ENCODE assay signal across 8 cellular contexts in genomic region chr11:62575156-62575555, GRCh38. TPM values are rescaled to one million over a fixed set of nuclear protein-coding genes. Genes with fewer than 3 reads are reported as not detected.
DNase-seq lines count a peak whose midpoint lies in the region; ATAC-seq and TF ChIP-seq lines count a peak whose summit lies in the region.

No MANE protein-coding gene starts in this region.

- DNase-seq in GM12865 (ENCODE audit: low read depth) (no peak), SK-N-MC (ENCODE audit: low read depth, low spot score) (no peak), glutamatergic neuron (no peak), retinal pigment epithelial cell (ENCODE audit: low read depth) (no peak), SKM-1 (lab: John Stamatoyannopoulos, UW; ENCODE audit: unreplicated experiment) (no peak)

- no peak for ATAC-seq in GM21515 (IDR thresholded peaks at IDR 0.05; ENCODE audit: unreplicated experiment)
- ATAC-seq in GM19035 (IDR thresholded peaks at IDR 0.05; ENCODE audit: unreplicated experiment), result no peak
- ATAC-seq in GM19397 (IDR thresholded peaks at IDR 0.05; ENCODE audit: unreplicated experiment), result no peak

- TF ChIP-seq CTCF in GM12865 (IDR thresholded peaks at IDR 0.05; ENCODE audit: insufficient read depth, low read depth, low read length, missing control alignments) (no peak), glutamatergic neuron (IDR thresholded peaks at IDR 0.05; ENCODE audit: partially characterized antibody, unreplicated experiment) (no peak), retinal pigment epithelial cell (conservative IDR thresholded peaks at IDR 0.05; ENCODE audit: low read depth, low read length) (no peak)

- peaks cover 5% of the 10 kb centered on the region for H3K9me3 Mint-ChIP-seq in glutamatergic neuron (ENCODE audit: unreplicated experiment)

- H3K36me3 Mint-ChIP-seq in glutamatergic neuron (ENCODE audit: unreplicated experiment), result peaks cover 3% of the 10 kb centered on the region

- peaks cover 61% of the 10 kb centered on the region for H3K36me3 ChIP-seq in SK-N-MC (ENCODE audit: insufficient read depth, low read length)

- H3K27ac Mint-ChIP-seq in glutamatergic neuron (ENCODE audit: unreplicated experiment), result peak overlapping the region; percentile 91

- peak overlapping the region; percentile 85 for H3K4me3 ChIP-seq in GM12865 (ENCODE audit: low read depth, low read length)
- H3K4me3 ChIP-seq in SK-N-MC, result peak overlapping the region; percentile 83
- H3K4me3 ChIP-seq in retinal pigment epithelial cell (ENCODE audit: low read length), result peak overlapping the region; percentile 74

- no peak overlapping the region for H3K27ac ChIP-seq in SK-N-MC

- H3K9ac ChIP-seq in SK-N-MC (ENCODE audit: insufficient read length), result peak overlapping the region; percentile 87

- H3K9me3 ChIP-seq in SK-N-MC (ENCODE audit: low read depth, low read length), result no peaks in the 10 kb centered on the region

- H3K4me1 Mint-ChIP-seq in glutamatergic neuron (ENCODE audit: low read depth, unreplicated experiment), result peaks cover 16% of the 10 kb centered on the region

- peaks cover 8% of the 10 kb centered on the region for H3K27me3 Mint-ChIP-seq in glutamatergic neuron (ENCODE audit: unreplicated experiment)

- peak overlapping the region; percentile 99 for H3K4me3 Mint-ChIP-seq in glutamatergic neuron (ENCODE audit: unreplicated experiment)

RNA-seq across cellular contexts. Expression of gene EEF1G, which starts 1.5 kb away (rescaled TPM):
- 928 TPM for total RNA-seq in glutamatergic neuron (ENCODE audit: unreplicated experiment)

RNA-seq across cellular contexts. Expression of gene TUT1, which starts 16.2 kb away (rescaled TPM):
- 29.7 TPM for total RNA-seq in glutamatergic neuron (ENCODE audit: unreplicated experiment)

RNA-seq across cellular contexts. Expression of gene MTA2, which starts 26.5 kb away (rescaled TPM):
- 172 TPM for total RNA-seq in glutamatergic neuron (ENCODE audit: unreplicated experiment)

RNA-seq across cellular contexts. Expression of gene AHNAK, which starts 28.6 kb away (rescaled TPM):
- 4.5 TPM for total RNA-seq in glutamatergic neuron (ENCODE audit: unreplicated experiment)

RNA-seq across cellular contexts. Expression of gene EML3, which starts 37.4 kb away (rescaled TPM):
- 26.7 TPM for total RNA-seq in glutamatergic neuron (ENCODE audit: unreplicated experiment)
